In genomic region chr14:29857545-29857944, GRCh38 we compare ENCODE assay signal across 13 cellular contexts.
DNase-seq lines count a peak whose midpoint lies in the region; ATAC-seq and TF ChIP-seq lines count a peak whose summit lies in the region.
"Had no signal": no experiment of that assay in that cellular context is flagged by ENCODE, and none has a peak within 500 bp of the region (broad histone marks: within the 10 kb centered on the region; RNA-seq: fewer than 3 reads in every experiment).

No MANE protein-coding gene starts in this region.

- no peak for TF ChIP-seq POLR2A in GM18505 (IDR thresholded peaks at IDR 0.05; ENCODE audit: borderline replicate concordance, extremely low read depth, insufficient read depth, insufficient read length)

- no peak for TF ChIP-seq CTCF in endothelial cell (IDR thresholded peaks at IDR 0.05; ENCODE audit: unreplicated experiment)

- ATAC-seq in GM18505 (IDR thresholded peaks at IDR 0.05; ENCODE audit: unreplicated experiment): peak; percentile 58
- peak; percentile 67 for ATAC-seq in GM19463 (IDR thresholded peaks at IDR 0.05; ENCODE audit: unreplicated experiment)
- ATAC-seq in HG02938 (IDR thresholded peaks at IDR 0.05; ENCODE audit: unreplicated experiment): peak; percentile 64
- peak; percentile 71 for ATAC-seq in HG03571 (IDR thresholded peaks at IDR 0.05; ENCODE audit: unreplicated experiment)
- ATAC-seq: psoas muscle had no signal

- no peaks in the 10 kb centered on the region for H3K27me3 Mint-ChIP-seq in endothelial cell (ENCODE audit: unreplicated experiment)

- no peak for DNase-seq in endothelial cell (ENCODE audit: low spot score)
- DNase-seq in COLO829 (ENCODE audit: low spot score): no peak
- DNase-seq in NCI-H82 treated with DMSO at 0.1 percent for 48 hours (lab: John Stamatoyannopoulos, UW; ENCODE audit: unreplicated experiment): no peak
- no peak for DNase-seq in D341Med (ENCODE audit: low spot score)
- DNase-seq: activated CD8-positive, alpha-beta memory T cell treated with anti-CD3 and anti-CD28 coated beads for 24 hours; amniotic stem cell; effector CD4-positive, alpha-beta T cell; psoas muscle had no signal

- peaks cover 4% of the 10 kb centered on the region for H3K4me1 Mint-ChIP-seq in endothelial cell (ENCODE audit: unreplicated experiment)

- H3K27ac Mint-ChIP-seq in endothelial cell (ENCODE audit: unreplicated experiment): no peak overlapping the region
- H3K27ac Mint-ChIP-seq: T-helper 2 cell treated with Interferon-gamma antibody and Interleukin-4, amounts not matched to agents 5 μg/mL and 100 μg/mL, for 36 hours had no signal

- no peak overlapping the region for H3K4me3 Mint-ChIP-seq in endothelial cell (ENCODE audit: unreplicated experiment)
- H3K4me3 Mint-ChIP-seq: T-helper 2 cell treated with Interferon-gamma antibody and Interleukin-4, amounts not matched to agents 5 μg/mL and 100 μg/mL, for 36 hours had no signal

- H3K9me3 Mint-ChIP-seq in endothelial cell (ENCODE audit: unreplicated experiment): no peaks in the 10 kb centered on the region

- peaks cover 10% of the 10 kb centered on the region for H3K36me3 Mint-ChIP-seq in endothelial cell (ENCODE audit: low read depth, unreplicated experiment)
